Comparison of ENCODE assay signal across 19 cellular contexts in genomic region chr5:143674469-143674786, GRCh38.
DNase-seq lines count a peak whose midpoint lies in the region; ATAC-seq, FAIRE-seq and TF ChIP-seq lines count a peak whose summit lies in the region.
"Had no signal": no experiment of that assay in that cellular context is flagged by ENCODE, and none has a peak within 500 bp of the region (broad histone marks: within the 10 kb centered on the region; RNA-seq: fewer than 3 reads in every experiment).

No MANE protein-coding gene starts in this region.

- FAIRE-seq in bronchial epithelial cell (lab: Jason Lieb, UNC), result peak; percentile 40
- FAIRE-seq: GM12878 had no signal

- POLR2A ChIA-PET in HEK293 (lab: Yijun Ruan, JAX), result no interaction called here

- H3K27me3 ChIP-seq in bronchial epithelial cell (ENCODE audit: control insufficient read depth, insufficient read depth, low read length) (no peaks in the 10 kb centered on the region), lower lobe of right lung (ENCODE audit: low read depth) (no peaks in the 10 kb centered on the region)

- H3K9me3 ChIP-seq in HEK293 (ENCODE audit: control insufficient read depth, insufficient read depth, low read depth, low read length), result no peaks in the 10 kb centered on the region
- H3K9me3 ChIP-seq in lower lobe of right lung, result no peaks in the 10 kb centered on the region

- intact Hi-C loops in Calu3 (cut with micrococcal nuclease; ENCODE audit: unreplicated experiment) (no loop called here), lower lobe of right lung (cut with DNase I) (no loop called here)

- no peaks in the 10 kb centered on the region for H3K36me3 Mint-ChIP-seq in Calu3 (ENCODE audit: insufficient read depth, unreplicated experiment)

- H3K36me3 ChIP-seq in HEK293 (ENCODE audit: control insufficient read depth in 2 of 2, insufficient read depth in 1 of 2, low read length in 2 of 2) (no peaks in the 10 kb centered on the region), bronchial epithelial cell (ENCODE audit: control insufficient read depth, insufficient read depth, low read length) (no peaks in the 10 kb centered on the region), lower lobe of right lung (no peaks in the 10 kb centered on the region)

- peaks cover 2% of the 10 kb centered on the region for H3K9me3 Mint-ChIP-seq in Calu3 (ENCODE audit: low read depth, unreplicated experiment)

- no peak overlapping the region for H3K4me3 Mint-ChIP-seq in Calu3 (ENCODE audit: low read depth, unreplicated experiment)

- no TSS peak for BruUV-seq in Calu3 (replicated peaks; lab: Mats Ljungman, UMichigan)

- TF ChIP-seq CTCF in Calu3 (IDR thresholded peaks at IDR 0.05; ENCODE audit: unreplicated experiment) (no peak), HEK293 (tag by site-specific recombination; IDR thresholded peaks at IDR 0.05) (no peak), bronchial epithelial cell (IDR thresholded peaks at IDR 0.05; ENCODE audit: insufficient read depth, low read length, severe bottlenecking) (no peak), lower lobe of right lung (IDR thresholded peaks at IDR 0.05) (no peak)

- H3K4me1 ChIP-seq in HEK293 (ENCODE audit: control insufficient read depth, insufficient read depth, low read length) (no peaks in the 10 kb centered on the region), lower lobe of right lung (peaks cover 3% of the 10 kb centered on the region)

- H3K4me3 ChIP-seq in HEK293 (ENCODE audit: low read depth, low read length), result no peak overlapping the region
- H3K4me3 ChIP-seq in bronchial epithelial cell (ENCODE audit: low read depth, low read length), result no peak overlapping the region
- no peak overlapping the region for H3K4me3 ChIP-seq in lower lobe of right lung
- H3K4me3 ChIP-seq: GM12878, GM23248 had no signal

- H3K27ac Mint-ChIP-seq in Calu3 (ENCODE audit: unreplicated experiment), result peak overlapping the region; percentile 10

- no peak for DNase-seq in Calu3
- no peak for DNase-seq in bronchial epithelial cell (ENCODE audit: low read depth)
- no peak for DNase-seq in lower lobe of right lung
- no peak for DNase-seq in cerebellar cortex (ENCODE audit: low spot score)
- DNase-seq in NCI-H82 treated with DMSO at 0.1 percent for 48 hours (lab: John Stamatoyannopoulos, UW; ENCODE audit: unreplicated experiment), result no peak
- no peak for DNase-seq in NCI-H2196 (lab: John Stamatoyannopoulos, UW; ENCODE audit: unreplicated experiment)
- DNase-seq: ACHN; AML-193; DMS 273 treated with DMSO at 0.1 percent for 48 hours; HCEC 1CT; NCI-H1105 treated with DMSO at 0.1 percent for 48 hours; NCI-H1694; NCI-H2081 treated with DMSO at 0.1 percent for 48 hours; NK-92 treated with Interleukin-12 subunit alpha and Interleukin-12 subunit beta, amount 100 ng/mL, for 24 hours had no signal

- peaks cover 46% of the 10 kb centered on the region for H3K4me1 Mint-ChIP-seq in Calu3 (ENCODE audit: low read depth, unreplicated experiment)

- ATAC-seq in lower lobe of right lung, result no peak
- ATAC-seq: GM12878, SK-N-SH treated with all-trans-retinoic acid at 6 μM for 48 hours had no signal

- no peak overlapping the region for H3K27ac ChIP-seq in HEK293 (ENCODE audit: extremely low read depth, low read depth, low read length)
- peak overlapping the region; percentile 34 for H3K27ac ChIP-seq in lower lobe of right lung
- H3K27ac ChIP-seq: C4-2B, GM23248 had no signal

- H3K27me3 Mint-ChIP-seq in Calu3 (ENCODE audit: unreplicated experiment), result no peaks in the 10 kb centered on the region

- CTCF ChIA-PET in Calu3 (lab: Charles Lee) (interaction anchor here (0.9 to 1.2 kb wide), 2 partner anchors 8 to 270 kb away, joined by 3 to 5 read pairs; no protein-coding TSS in a partner anchor), HEK293 (lab: Yijun Ruan, JAX) (interaction anchor here (0.6 to 1.4 kb wide), 2 partner anchors 11 to 158 kb away, joined by 3 read pairs; no protein-coding TSS in a partner anchor)

TF ChIP-seq in HEK293, 187 proteins besides CTCF, POLR2A, EP300 and RAD21:
- TF ChIP-seq PRDM10 (tag by site-specific recombination; IDR thresholded peaks at IDR 0.05) (0 out of 2 replicates have a peak, but pooled peaks have one; percentile 29), ZNF26 (tag by site-specific recombination; IDR thresholded peaks at IDR 0.05) (no peak)
